In genomic region chr13:31859546-31859945, GRCh38 we compare ENCODE assay signal across 16 cellular contexts.
DNase-seq lines count a peak whose midpoint lies in the region; ATAC-seq, FAIRE-seq and TF ChIP-seq lines count a peak whose summit lies in the region.
"Had no signal": no experiment of that assay in that cellular context is flagged by ENCODE, and none has a peak within 500 bp of the region (broad histone marks: within the 10 kb centered on the region; RNA-seq: fewer than 3 reads in every experiment).

No MANE protein-coding gene starts in this region.

- H3K4me3 ChIP-seq in MM.1S (ENCODE audit: low read length) (no peak overlapping the region), esophagus squamous epithelium (no peak overlapping the region)
- H3K4me3 ChIP-seq: colonic mucosa, gastroesophageal sphincter, left lung had no signal

- no peak overlapping the region for H3K9ac ChIP-seq in MM.1S (ENCODE audit: low read length)

- H3K4me1 Mint-ChIP-seq in activated B cell treated with CpG ODN at 0.5 μM for 24 hours = peaks cover 21% of the 10 kb centered on the region
- peaks cover 5% of the 10 kb centered on the region for H3K4me1 Mint-ChIP-seq in memory B cell
- H3K4me1 Mint-ChIP-seq: activated naive CD8-positive, alpha-beta T cell treated with anti-CD3 and anti-CD28 coated beads for 36 hours had no signal

- no peak for TF ChIP-seq CTCF in activated B cell treated with CpG ODN at 0.5 μM for 24 hours (IDR thresholded peaks at IDR 0.05)
- TF ChIP-seq CTCF in MM.1S (IDR thresholded peaks at IDR 0.05; ENCODE audit: low read length) = no peak
- no peak for TF ChIP-seq CTCF in esophagus squamous epithelium (IDR thresholded peaks at IDR 0.05)

- no peak for FAIRE-seq in GM12891 (lab: Jason Lieb, UNC)

- H3K4me2 ChIP-seq in MM.1S (ENCODE audit: low read depth, low read length) = no peak overlapping the region

- H3K9me2 ChIP-seq in MM.1S (replicated peaks; ENCODE audit: insufficient read depth, low read length) = no peaks in the 10 kb centered on the region

- H3K27ac ChIP-seq in MM.1S (ENCODE audit: low read length) (no peak overlapping the region), esophagus squamous epithelium (peak overlapping the region in 1 of 4 donors; percentile 42)
- H3K27ac ChIP-seq: colonic mucosa, left lung had no signal

- H3K4me3 Mint-ChIP-seq in activated B cell treated with CpG ODN at 0.5 μM for 24 hours = no peak overlapping the region
- H3K4me3 Mint-ChIP-seq in memory B cell = no peak overlapping the region
- H3K4me3 Mint-ChIP-seq: activated CD8-positive, alpha-beta T cell treated with anti-CD3 and anti-CD28 coated beads, Interleukin-2, amount 10 ng/mL, durations not matched to agents 7 days and 5 days; activated naive CD8-positive, alpha-beta T cell treated with anti-CD3 and anti-CD28 coated beads for 36 hours; T-cell had no signal

- intact Hi-C loops in activated B cell treated with CpG ODN at 0.5 μM for 24 hours (cut with micrococcal nuclease) (no loop called here), esophagus squamous epithelium (cut with DNase I) (no loop called here)

- no peaks in the 10 kb centered on the region for H3F3A ChIP-seq in MM.1S (ENCODE audit: insufficient read depth, low read length)

- 30 to 56% methylated on average over 5 of the region's 5 CpGs for WGBS in esophagus squamous epithelium, 2 donors

- ATAC-seq in HG03432 (IDR thresholded peaks at IDR 0.05; ENCODE audit: unreplicated experiment) (peak; percentile 67), activated B cell treated with CpG ODN at 0.5 μM for 24 hours (ENCODE audit: low read depth) (peak; percentile 56), memory B cell (ENCODE audit: low read depth) (peak; percentile 42)
- ATAC-seq: activated CD8-positive, alpha-beta T cell treated with anti-CD3 and anti-CD28 coated beads, Interleukin-2, amount 10 ng/mL, durations not matched to agents 7 days and 5 days; gastroesophageal sphincter; left lung; T-cell had no signal

- H3K27me3 Mint-ChIP-seq in activated B cell treated with CpG ODN at 0.5 μM for 24 hours = peaks cover 10% of the 10 kb centered on the region
- peaks cover 2% of the 10 kb centered on the region for H3K27me3 Mint-ChIP-seq in memory B cell

- TF ChIP-seq POLR2A in GM12891 (IDR thresholded peaks at IDR 0.05; ENCODE audit: low read depth, low read length) (no peak), esophagus squamous epithelium (IDR thresholded peaks at IDR 0.05) (no peak)

- no peaks in the 10 kb centered on the region for H3K36me3 ChIP-seq in MM.1S (replicated peaks; ENCODE audit: insufficient read depth, low read length)
- H3K36me3 ChIP-seq in esophagus squamous epithelium = no peaks in the 10 kb centered on the region
- H3K36me3 ChIP-seq: colonic mucosa, gastroesophageal sphincter, left lung had no signal

- H3K4me1 ChIP-seq in MM.1S (ENCODE audit: low read length) = no peaks in the 10 kb centered on the region
- no peaks in the 10 kb centered on the region for H3K4me1 ChIP-seq in esophagus squamous epithelium
- H3K4me1 ChIP-seq: colonic mucosa had no signal

- CTCF ChIA-PET in activated B cell treated with CpG ODN at 0.5 μM for 24 hours (lab: Charles Lee) = interaction anchor here (1.0 kb wide), 1 partner anchor 51 kb away, joined by 3 read pairs; no protein-coding TSS in a partner anchor

- H3K27me3 ChIP-seq in MM.1S (replicated peaks; ENCODE audit: insufficient read depth, low read length) = no peaks in the 10 kb centered on the region
- no peaks in the 10 kb centered on the region for H3K27me3 ChIP-seq in esophagus squamous epithelium
- H3K27me3 ChIP-seq: colonic mucosa, gastroesophageal sphincter, left lung had no signal

- H3K36me3 Mint-ChIP-seq in activated B cell treated with CpG ODN at 0.5 μM for 24 hours (ENCODE audit: low read depth) (no peaks in the 10 kb centered on the region), memory B cell (no peaks in the 10 kb centered on the region)
- H3K36me3 Mint-ChIP-seq: activated naive CD8-positive, alpha-beta T cell treated with anti-CD3 and anti-CD28 coated beads for 36 hours; T-cell had no signal

- H3K27ac Mint-ChIP-seq in activated B cell treated with CpG ODN at 0.5 μM for 24 hours = no peak overlapping the region
- H3K27ac Mint-ChIP-seq in memory B cell = no peak overlapping the region
- H3K27ac Mint-ChIP-seq: activated CD8-positive, alpha-beta T cell treated with anti-CD3 and anti-CD28 coated beads, Interleukin-2, amount 10 ng/mL, durations not matched to agents 7 days and 5 days; activated naive CD8-positive, alpha-beta T cell treated with anti-CD3 and anti-CD28 coated beads for 36 hours; T-cell had no signal

- H3K79me2 ChIP-seq in MM.1S (ENCODE audit: low read length) = no peaks in the 10 kb centered on the region

- no peaks in the 10 kb centered on the region for H3K9me3 Mint-ChIP-seq in activated B cell treated with CpG ODN at 0.5 μM for 24 hours
- no peaks in the 10 kb centered on the region for H3K9me3 Mint-ChIP-seq in memory B cell
- H3K9me3 Mint-ChIP-seq: activated naive CD8-positive, alpha-beta T cell treated with anti-CD3 and anti-CD28 coated beads for 36 hours; T-cell had no signal

- DNase-seq in GM12891 (ENCODE audit: insufficient read length, low spot score) (no peak), activated B cell treated with CpG ODN at 0.5 μM for 24 hours (no peak), memory B cell (ENCODE audit: low spot score in 2 of 2) (no peak), EL (no peak), MM.1S (no peak), NOMO-1 treated with DMSO at 0.1 percent for 48 hours (lab: John Stamatoyannopoulos, UW; ENCODE audit: unreplicated experiment) (no peak), esophagus squamous epithelium (lab: John Stamatoyannopoulos, UW) (no peak)
- DNase-seq: activated CD8-positive, alpha-beta T cell treated with anti-CD3 and anti-CD28 coated beads, Interleukin-2, amount 10 ng/mL, durations not matched to agents 7 days and 5 days; activated naive CD8-positive, alpha-beta T cell treated with anti-CD3 and anti-CD28 coated beads for 36 hours; colonic mucosa; left lung; occipital lobe; stimulated activated naive CD4-positive, alpha-beta T cell; T-cell had no signal

- POLR2A ChIA-PET in activated B cell treated with CpG ODN at 0.5 μM for 24 hours (lab: Charles Lee) = no interaction called here

- H3K9me3 ChIP-seq in MM.1S (replicated peaks; ENCODE audit: insufficient read depth, low read length) (no peaks in the 10 kb centered on the region), esophagus squamous epithelium (no peaks in the 10 kb centered on the region)
- H3K9me3 ChIP-seq: colonic mucosa, gastroesophageal sphincter, left lung had no signal

- H4K20me1 ChIP-seq in MM.1S (ENCODE audit: insufficient read depth, low read length) = no peaks in the 10 kb centered on the region

- no peak overlapping the region for H2AFZ ChIP-seq in MM.1S (ENCODE audit: low read length)

TF ChIP-seq in GM12891, 5 proteins besides CTCF, POLR2A, EP300 and RAD21:
- peak; percentile 56 for TF ChIP-seq SPI1 (IDR thresholded peaks at IDR 0.05; ENCODE audit: low read depth, low read length)
- no peak for TF ChIP-seq PAX5 (IDR thresholded peaks at IDR 0.05; ENCODE audit: insufficient read depth, low read length, severe bottlenecking)
TF ChIP-seq in GM12891: peak in this region for 1.
